ENCODE assay signal across 30 cellular contexts in the genomic region with DNA sequence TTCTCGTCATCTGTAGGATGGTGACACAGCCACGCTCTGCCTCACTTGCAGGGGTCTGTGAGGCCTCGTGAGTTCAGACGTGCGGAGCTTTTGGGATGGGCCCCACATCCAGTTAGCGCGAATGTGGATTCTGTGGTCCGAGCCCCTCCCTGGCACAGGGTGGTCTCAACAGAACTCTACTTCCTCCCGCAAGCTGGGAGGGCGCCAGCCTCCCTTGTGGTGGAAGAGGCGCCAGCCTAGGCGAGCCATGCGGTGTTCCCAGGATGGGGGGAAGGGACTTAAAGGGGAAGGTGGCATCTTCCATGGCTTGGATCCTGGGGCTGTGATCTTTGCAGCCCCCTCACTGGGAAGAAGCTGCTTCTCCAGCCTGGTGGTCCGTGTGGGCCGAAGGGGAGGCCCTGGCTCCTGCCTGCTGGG. TPM values are rescaled to one million over a fixed set of nuclear protein-coding genes. Genes with fewer than 3 reads are reported as not detected.
DNase-seq lines count a peak whose midpoint lies in the region; ATAC-seq, FAIRE-seq and TF ChIP-seq lines count a peak whose summit lies in the region.
"Had no signal": no experiment of that assay in that cellular context is flagged by ENCODE, and none has a peak within 500 bp of the region (broad histone marks: within the 10 kb centered on the region; RNA-seq: fewer than 3 reads in every experiment).

No MANE protein-coding gene starts in this region.

- H3K36me3 ChIP-seq in DND-41 (ENCODE audit: insufficient read depth, low read length), result no peaks in the 10 kb centered on the region
- H3K36me3 ChIP-seq: esophagus squamous epithelium, left lung, ovary, Peyer's patch had no signal

- no peak overlapping the region for H3K27ac Mint-ChIP-seq in osteocyte (ENCODE audit: unreplicated experiment)
- H3K27ac Mint-ChIP-seq: activated naive CD4-positive, alpha-beta T cell treated with anti-CD3 and anti-CD28 coated beads, Interleukin-2, amount 50 U/mL, for 24 hours; CD14-positive monocyte; mesothelial cell of epicardium; naive thymus-derived CD4-positive, alpha-beta T cell; stimulated activated effector memory CD8-positive, alpha-beta T cell treated with anti-CD3 and anti-CD28 coated beads, Interleukin-12 subunit alpha, Interleukin-12 subunit beta, amount 100 ng/mL, for 72 hours; T-helper 1 cell treated with Interleukin-12 subunit alpha and Interleukin-12 subunit beta and Interleukin-4 antibody, amounts not matched to agents 30 μg/mL and 1 μg/mL, for 36 hours had no signal

- H3K4me1 ChIP-seq in A549 (peaks cover 24% of the 10 kb centered on the region), DND-41 (ENCODE audit: insufficient read depth, low read length) (no peaks in the 10 kb centered on the region)

- peaks cover 3% of the 10 kb centered on the region for H3K4me1 Mint-ChIP-seq in osteocyte (ENCODE audit: unreplicated experiment)
- H3K4me1 Mint-ChIP-seq: activated naive CD4-positive, alpha-beta T cell treated with anti-CD3 and anti-CD28 coated beads, Interleukin-2, amount 50 U/mL, for 24 hours had no signal

- no peaks in the 10 kb centered on the region for H4K20me1 ChIP-seq in DND-41 (ENCODE audit: insufficient read depth, low read length)

- CTCF ChIA-PET in A549 (lab: Yijun Ruan, JAX), result interaction anchor here (0.9 to 1.0 kb wide), 3 partner anchors 10 to 183 kb away, joined by 3 to 4 read pairs (median 3); no protein-coding TSS in a partner anchor

- WGBS in A549 (ENCODE audit: missing lambda C conversion rate), result 80% methylated on average over 1 of the region's 15 CpGs

- H3K27ac ChIP-seq in A549 (peak overlapping the region; percentile 26 to 97; a peak in 4 of 6 replicates), DND-41 (ENCODE audit: low read length) (no peak overlapping the region), dorsolateral prefrontal cortex (peak overlapping the region; percentile 73 to 99 (median 97))
- H3K27ac ChIP-seq: esophagus squamous epithelium, hepatocyte, left lung, ovary, Peyer's patch had no signal

- no peak overlapping the region for H2AFZ ChIP-seq in DND-41 (ENCODE audit: low read depth, low read length)
- H2AFZ ChIP-seq: hepatocyte had no signal

- no peaks in the 10 kb centered on the region for H3K36me3 Mint-ChIP-seq in osteocyte (ENCODE audit: unreplicated experiment)
- H3K36me3 Mint-ChIP-seq: activated naive CD4-positive, alpha-beta T cell treated with anti-CD3 and anti-CD28 coated beads, Interleukin-2, amount 50 U/mL, for 24 hours; CD14-positive monocyte; mesothelial cell of epicardium had no signal

- H3K4me3 Mint-ChIP-seq in osteocyte (ENCODE audit: unreplicated experiment), result no peak overlapping the region
- H3K4me3 Mint-ChIP-seq: activated naive CD4-positive, alpha-beta T cell treated with anti-CD3 and anti-CD28 coated beads, Interleukin-2, amount 50 U/mL, for 24 hours; CD14-positive monocyte; mesothelial cell of epicardium; naive thymus-derived CD4-positive, alpha-beta T cell; stimulated activated effector memory CD8-positive, alpha-beta T cell treated with anti-CD3 and anti-CD28 coated beads, Interleukin-12 subunit alpha, Interleukin-12 subunit beta, amount 100 ng/mL, for 72 hours; T-helper 1 cell treated with Interleukin-12 subunit alpha and Interleukin-12 subunit beta and Interleukin-4 antibody, amounts not matched to agents 30 μg/mL and 1 μg/mL, for 36 hours had no signal

- H3K9ac ChIP-seq in DND-41 (ENCODE audit: low read depth, low read length), result no peak overlapping the region

- ATAC-seq in A549, result no peak
- peak; percentile 50; the same call in 2 of the 3 replicates for ATAC-seq in DND-41 (ENCODE audit: insufficient read depth, low read depth)
- no peak for ATAC-seq in GM21381 (IDR thresholded peaks at IDR 0.05; ENCODE audit: unreplicated experiment)
- ATAC-seq: HCT116; K562; left lung; naive thymus-derived CD4-positive, alpha-beta T cell; stimulated activated effector memory CD8-positive, alpha-beta T cell treated with anti-CD3 and anti-CD28 coated beads, Interleukin-12 subunit alpha, Interleukin-12 subunit beta, amount 100 ng/mL, for 72 hours had no signal

- no peak for DNase-seq in A549 (ENCODE audit: low read depth in 1 of 2, low spot score in 1 of 2)
- peak; percentile 36 for DNase-seq in DND-41
- no peak for DNase-seq in dorsolateral prefrontal cortex
- DNase-seq in osteocyte (ENCODE audit: extremely low spot score, unreplicated experiment), result peak; percentile 81
- no peak for DNase-seq in NCI-H510A treated with DMSO at 0.1 percent for 48 hours (lab: John Stamatoyannopoulos, UW)
- DNase-seq in NCI-H82 (lab: John Stamatoyannopoulos, UW), result no peak
- DNase-seq: activated CD4-positive, alpha-beta T cell treated with anti-CD3 and anti-CD28 coated beads for 4 hours; Calu3; cortex of kidney; esophagus squamous epithelium; left lung; NCI-H1105; NCI-H1930; NCI-H69; retina; stimulated activated CD4-positive, alpha-beta T cell treated with anti-CD3 and anti-CD28 coated beads, Interleukin-2, amount 100 ng/mL, for 48 hours had no signal

- H3K9me3 ChIP-seq in A549 (no peaks in the 10 kb centered on the region), DND-41 (ENCODE audit: insufficient read depth, low read length, severe bottlenecking) (no peaks in the 10 kb centered on the region)
- H3K9me3 ChIP-seq: esophagus squamous epithelium, left lung, ovary, Peyer's patch had no signal

- POLR2A ChIA-PET in A549 (lab: Yijun Ruan, JAX), result no interaction called here

- H3K9me3 Mint-ChIP-seq in osteocyte (ENCODE audit: unreplicated experiment), result no peaks in the 10 kb centered on the region
- H3K9me3 Mint-ChIP-seq: activated naive CD4-positive, alpha-beta T cell treated with anti-CD3 and anti-CD28 coated beads, Interleukin-2, amount 50 U/mL, for 24 hours; mesothelial cell of epicardium; naive thymus-derived CD4-positive, alpha-beta T cell; stimulated activated effector memory CD8-positive, alpha-beta T cell treated with anti-CD3 and anti-CD28 coated beads, Interleukin-12 subunit alpha, Interleukin-12 subunit beta, amount 100 ng/mL, for 72 hours; T-helper 1 cell treated with Interleukin-12 subunit alpha and Interleukin-12 subunit beta and Interleukin-4 antibody, amounts not matched to agents 30 μg/mL and 1 μg/mL, for 36 hours had no signal

- no peak for TF ChIP-seq CTCF in A549 (IDR thresholded peaks at IDR 0.05)
- TF ChIP-seq CTCF in DND-41 (IDR thresholded peaks at IDR 0.05; ENCODE audit: borderline replicate concordance, extremely low read depth, low read length, poor library complexity, severe bottlenecking), result no peak
- TF ChIP-seq CTCF in dorsolateral prefrontal cortex (IDR thresholded peaks at IDR 0.05 in 54 of 56, conservative IDR thresholded peaks at IDR 0.05 in 2 of 56; ENCODE audit: low read depth in 1 of 56, partially characterized antibody in 56 of 56), result peak in 1 of 56 donors; percentile 8
- no peak for TF ChIP-seq CTCF in osteocyte (IDR thresholded peaks at IDR 0.05)

- no peak for TF ChIP-seq EP300 in A549 (IDR thresholded peaks at IDR 0.05)

- H3K79me2 ChIP-seq in DND-41 (ENCODE audit: insufficient read depth, low read length), result no peaks in the 10 kb centered on the region
- H3K79me2 ChIP-seq: hepatocyte had no signal

- intact Hi-C loops in dorsolateral prefrontal cortex (cut with DNase I), result loop anchor here in 1 of 2 donors (5.0 kb wide), 1 partner anchor 381 kb away; the partner anchor contains the start of gene ATG16L1

- H3K27me3 Mint-ChIP-seq in osteocyte (ENCODE audit: unreplicated experiment), result peaks cover 7% of the 10 kb centered on the region

- H3K4me2 ChIP-seq in A549 (no peak overlapping the region), DND-41 (ENCODE audit: insufficient read depth, low read length) (no peak overlapping the region)
- H3K4me2 ChIP-seq: hepatocyte had no signal

- no peak for FAIRE-seq in A549 (lab: Jason Lieb, UNC)
- FAIRE-seq: bronchial epithelial cell, K562, urothelium cell line had no signal

- TF ChIP-seq POLR2A in A549 (IDR thresholded peaks at IDR 0.05; ENCODE audit: low read length), result no peak

- TF ChIP-seq RAD21 in A549 (conservative IDR thresholded peaks at IDR 0.05 in 1 of 2, IDR thresholded peaks at IDR 0.05 in 1 of 2), result no peak

- H3K27me3 ChIP-seq in DND-41 (ENCODE audit: insufficient read depth, low read length, poor library complexity) (no peaks in the 10 kb centered on the region), dorsolateral prefrontal cortex (peaks cover 0 to 4% (median 0%) of the 10 kb centered on the region in 45 donors)
- H3K27me3 ChIP-seq: hepatocyte, ovary, Peyer's patch had no signal

- H3K4me3 ChIP-seq in A549 (no peak overlapping the region), DND-41 (ENCODE audit: low read depth in 1 of 2, low read length in 2 of 2) (no peak overlapping the region), dorsolateral prefrontal cortex (peak overlapping the region in 1 of 59 donors; percentile 12)
- H3K4me3 ChIP-seq: esophagus squamous epithelium, hepatocyte, K562, left lung, ovary, Peyer's patch had no signal

TF ChIP-seq in A549, 52 proteins besides CTCF, POLR2A, EP300 and RAD21 (continues in another document):
- TF ChIP-seq CHD2 (IDR thresholded peaks at IDR 0.05; ENCODE audit: low read length, partially characterized antibody) (no peak), EHF (CRISPR knock-in tag; IDR thresholded peaks at IDR 0.05) (no peak), JUNB (IDR thresholded peaks at IDR 0.05) (no peak)

RNA-seq across cellular contexts. Expression of gene SNORC, which starts 1.4 kb away (rescaled TPM):
- polyA plus RNA-seq in A549 (2011; rRNA removed) (8.5 and 9.1 TPM in 2 replicates), A549 (2017; fragmentation: RNase III; extraction: RNeasy Plus Mini Kit Qiagen cat#74134 plus additional on column Dnase treatment) (7.0 to 8.4 TPM (median 7.2 TPM) in 3 replicates)
- 5.2 and 7.8 TPM in 2 replicates for polyA plus RNA-seq in A549 (2012; cell fraction: cytosol; rRNA removed)
- polyA plus RNA-seq in A549 (2012; cell fraction: nucleus; rRNA removed), result 14.1 and 16.3 TPM in 2 replicates
- polyA minus RNA-seq in A549 (2011; rRNA and poly(A)+ RNA removed), result 7.2 and 8.8 TPM in 2 replicates
- total RNA-seq in dorsolateral prefrontal cortex (10 to 100 TPM in 119 of 120 experiments, 1 to 10 TPM in 1; 9.4 to 82.0 (median 34.1) TPM), osteocyte (1.9 and 2.1 TPM in 2 replicates)
- polyA plus RNA-seq: CD14-positive monocyte; naive thymus-derived CD4-positive, alpha-beta T cell had no signal

Comparison
In these comparisons a context has a peak if more than half of its experiments do, and no peak if none do; other contexts are left out.
1. DNase-seq: peak in DND-41 (single experiment) and osteocyte (single experiment); none in A549 (0 of 2), dorsolateral prefrontal cortex (0 of 10), NCI-H510A treated with DMSO at 0.1 percent for 48 hours (single experiment) and NCI-H82 (single experiment).